2 cellular contexts compared by ENCODE assay signal in the genomic region with DNA sequence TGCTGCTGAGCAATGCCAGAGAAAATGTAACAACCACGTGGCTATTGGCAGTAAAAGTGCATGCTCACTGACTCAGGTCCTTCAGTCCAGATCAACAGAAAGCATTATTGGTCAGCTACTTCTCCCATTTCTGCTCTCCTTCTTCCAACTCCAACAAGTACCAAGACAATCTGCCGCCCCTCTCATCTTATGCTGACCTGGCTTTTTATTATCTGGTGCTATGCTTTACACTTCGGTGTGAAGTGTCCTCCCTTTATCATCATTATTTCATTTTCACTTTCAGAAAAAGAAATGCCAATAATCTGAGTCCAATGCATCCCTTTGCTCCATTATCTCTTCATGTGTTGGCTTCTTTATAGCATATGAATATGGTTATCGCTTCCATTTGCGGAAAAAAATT.
TF ChIP-seq lines count a peak whose summit lies in the region.

No MANE protein-coding gene starts in this region.

TF ChIP-seq in IMR-90, 13 proteins besides CTCF, POLR2A, EP300 and RAD21:
- TF ChIP-seq MAFK (IDR thresholded peaks at IDR 0.05; ENCODE audit: low read depth, low read length), result 0 out of 2 replicates have a peak, but pooled peaks have one; percentile 32
- no peak for TF ChIP-seq RFX5 (IDR thresholded peaks at IDR 0.05; ENCODE audit: low read depth, low read length)
- TF ChIP-seq, protein P1, sequence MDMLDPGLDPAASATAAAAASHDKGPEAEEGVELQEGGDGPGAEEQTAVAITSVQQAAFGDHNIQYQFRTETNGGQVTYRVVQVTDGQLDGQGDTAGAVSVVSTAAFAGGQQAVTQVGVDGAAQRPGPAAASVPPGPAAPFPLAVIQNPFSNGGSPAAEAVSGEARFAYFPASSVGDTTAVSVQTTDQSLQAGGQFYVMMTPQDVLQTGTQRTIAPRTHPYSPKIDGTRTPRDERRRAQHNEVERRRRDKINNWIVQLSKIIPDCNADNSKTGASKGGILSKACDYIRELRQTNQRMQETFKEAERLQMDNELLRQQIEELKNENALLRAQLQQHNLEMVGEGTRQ (IDR thresholded peaks at IDR 0.05; ENCODE audit: low read depth, low read length), result no peak

TF ChIP-seq in K562, 482 proteins besides CTCF, POLR2A, EP300 and RAD21:
- TF ChIP-seq C11orf30 (IDR thresholded peaks at IDR 0.05; ENCODE audit: low read depth) (peak; percentile 25; the same call in 1 of the 2 replicates), DDX20 (tag; IDR thresholded peaks at IDR 0.05; ENCODE audit: low read depth) (no peak), ZNF316 (IDR thresholded peaks at IDR 0.05) (peak; percentile 50; the same call in 1 of the 2 replicates), MAFG (tag; conservative IDR thresholded peaks at IDR 0.05) (peak; percentile 41), CHD1 (IDR thresholded peaks at IDR 0.05; ENCODE audit: low read length) (no peak), GABPB2 (CRISPR knock-in tag; conservative IDR thresholded peaks at IDR 0.05) (no peak)
